ENCODE assay signal across 24 cellular contexts in the genomic region with DNA sequence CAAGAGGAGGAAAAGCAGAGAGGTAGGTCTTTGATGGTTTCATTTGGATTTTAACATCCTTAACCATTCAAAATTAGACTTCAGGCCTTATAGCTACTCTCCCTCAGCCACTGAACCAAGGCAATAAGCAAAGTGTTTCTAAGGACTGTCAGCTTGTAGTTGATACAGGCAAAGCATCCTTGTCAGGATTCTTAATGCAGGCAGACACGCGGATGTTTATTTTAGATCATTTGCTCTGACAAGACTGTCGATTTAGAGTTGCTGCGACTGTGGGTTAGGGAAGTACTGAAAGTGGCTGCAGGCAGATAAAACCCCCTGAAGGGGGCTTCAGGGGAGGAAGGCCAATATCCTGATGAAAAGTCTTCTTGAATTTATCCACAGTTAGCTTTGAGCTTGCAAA. TPM values are rescaled to one million over a fixed set of nuclear protein-coding genes. Genes with fewer than 3 reads are reported as not detected.
"Had no signal": no experiment of that assay in that cellular context is flagged by ENCODE, and none has a peak within 500 bp of the region (broad histone marks: within the 10 kb centered on the region; RNA-seq: fewer than 3 reads in every experiment).

No MANE protein-coding gene starts in this region.

- H3K27ac ChIP-seq: coronary artery, hepatocyte, left ventricle myocardium inferior, lower lobe of right lung, ovary, right atrium auricular region, sigmoid colon, skin epidermis, thoracic aorta, transverse colon had no signal

- H3K27ac Mint-ChIP-seq: memory B cell; naive B cell; nephron; stimulated activated naive B cell treated with anti-CD40 and anti-IgM and Interleukin-4, amounts not matched to agents 10 μg/mL and 1 μg/mL and 100 μg/mL, for 72 hours; stimulated activated naive CD8-positive, alpha-beta T cell treated with anti-CD3 and anti-CD28 coated beads, Interleukin-15, amount 100 ng/mL, for 72 hours had no signal

- H3K9me3 Mint-ChIP-seq: nephron; stimulated activated naive CD8-positive, alpha-beta T cell treated with anti-CD3 and anti-CD28 coated beads, Interleukin-15, amount 100 ng/mL, for 72 hours had no signal

- H3K4me1 Mint-ChIP-seq: memory B cell; naive B cell; nephron; stimulated activated naive B cell treated with anti-CD40 and anti-IgM and Interleukin-4, amounts not matched to agents 10 μg/mL and 1 μg/mL and 100 μg/mL, for 72 hours; stimulated activated naive CD8-positive, alpha-beta T cell treated with anti-CD3 and anti-CD28 coated beads, Interleukin-15, amount 100 ng/mL, for 72 hours had no signal

- H3K27me3 Mint-ChIP-seq: stimulated activated naive CD8-positive, alpha-beta T cell treated with anti-CD3 and anti-CD28 coated beads, Interleukin-15, amount 100 ng/mL, for 72 hours had no signal

- H3K36me3 Mint-ChIP-seq: memory B cell; naive B cell; stimulated activated naive B cell treated with anti-CD40 and anti-IgM and Interleukin-4, amounts not matched to agents 10 μg/mL and 1 μg/mL and 100 μg/mL, for 72 hours had no signal

- ATAC-seq: left cardiac atrium; lower lobe of right lung; stimulated activated naive B cell treated with anti-CD40 and anti-IgM and Interleukin-4, amounts not matched to agents 10 μg/mL and 1 μg/mL and 100 μg/mL, for 72 hours; stimulated activated naive CD8-positive, alpha-beta T cell treated with anti-CD3 and anti-CD28 coated beads, Interleukin-15, amount 100 ng/mL, for 72 hours had no signal

- H3K27me3 ChIP-seq: hepatocyte, ovary, right atrium auricular region, sigmoid colon, transverse colon had no signal

- H3K4me3 Mint-ChIP-seq: memory B cell; naive B cell; nephron; stimulated activated naive B cell treated with anti-CD40 and anti-IgM and Interleukin-4, amounts not matched to agents 10 μg/mL and 1 μg/mL and 100 μg/mL, for 72 hours; stimulated activated naive CD8-positive, alpha-beta T cell treated with anti-CD3 and anti-CD28 coated beads, Interleukin-15, amount 100 ng/mL, for 72 hours had no signal

- H3K9me3 ChIP-seq: left ventricle myocardium inferior, lower lobe of right lung, ovary, right atrium auricular region, sigmoid colon, thoracic aorta, transverse colon had no signal

- DNase-seq: effector CD4-positive, alpha-beta T cell; foreskin melanocyte; head of caudate nucleus; kidney; left cardiac atrium; left ventricle myocardium inferior; lower lobe of right lung; naive B cell; nucleus accumbens; ovary; sigmoid colon; stimulated activated CD4-positive, alpha-beta T cell treated with anti-CD3 and anti-CD28 coated beads, Interleukin-2, amount 100 ng/mL, for 24 hours; stimulated activated CD4-positive, alpha-beta T cell treated with anti-CD3 and anti-CD28 coated beads, Interleukin-4, amount 100 ng/mL, for 4 hours; stimulated activated naive B cell treated with anti-CD40 and anti-IgM and Interleukin-4, amounts not matched to agents 10 μg/mL and 1 μg/mL and 100 μg/mL, for 72 hours; stimulated activated naive CD8-positive, alpha-beta T cell treated with anti-CD3 and anti-CD28 coated beads, Interleukin-15, amount 100 ng/mL, for 72 hours; transverse colon had no signal

RNA-seq across cellular contexts. Expression of gene CDH20, which starts 46.6 kb away (rescaled TPM):
- total RNA-seq: dermis microvascular lymphatic vessel endothelial cell, left ventricle myocardium inferior had no signal
